In genomic region chr3:81437683-81438082, GRCh38 we compare ENCODE assay signal across 19 cellular contexts.
"Had no signal": no experiment of that assay in that cellular context is flagged by ENCODE, and none has a peak within 500 bp of the region (broad histone marks: within the 10 kb centered on the region; RNA-seq: fewer than 3 reads in every experiment).

No MANE protein-coding gene starts in this region.

- H3K4me3 Mint-ChIP-seq: endodermal cell; naive B cell; nephron; stimulated activated memory B cell treated with anti-CD40 and anti-IgM and Interleukin-4, amounts not matched to agents 10 μg/mL and 1 μg/mL and 100 μg/mL, for 72 hours; stimulated activated naive CD8-positive, alpha-beta T cell treated with anti-CD3 and anti-CD28 coated beads, Interleukin-15, Interleukin-2, amounts not matched to agents 100 ng/mL and 50 ng/mL, for 24 hours had no signal

- H3K36me3 Mint-ChIP-seq: naive B cell; stimulated activated memory B cell treated with anti-CD40 and anti-IgM and Interleukin-4, amounts not matched to agents 10 μg/mL and 1 μg/mL and 100 μg/mL, for 72 hours had no signal

- DNase-seq: effector CD4-positive, alpha-beta T cell; endodermal cell; erythroblast; foreskin keratinocyte; kidney; left colon; left ventricle myocardium superior; mesenchymal stem cell; naive B cell; posterior cingulate gyrus; spleen; stimulated activated CD4-positive, alpha-beta T cell treated with anti-CD3 and anti-CD28 coated beads, Interleukin-15, amount 100 ng/mL, for 24 hours; stimulated activated CD4-positive, alpha-beta T cell treated with anti-CD3 and anti-CD28 coated beads, Interleukin-1b, Interleukin-23, amount 100 ng/mL, for 48 hours; stimulated activated CD4-positive, alpha-beta T cell treated with anti-CD3 and anti-CD28 coated beads, Interleukin-4, amount 100 ng/mL, for 24 hours; testis had no signal

- ATAC-seq: foreskin keratinocyte; left colon; left ventricle myocardium superior; sciatic nerve; stimulated activated memory B cell treated with anti-CD40 and anti-IgM and Interleukin-4, amounts not matched to agents 10 μg/mL and 1 μg/mL and 100 μg/mL, for 72 hours had no signal

- H3K27ac Mint-ChIP-seq: endodermal cell; naive B cell; nephron; stimulated activated memory B cell treated with anti-CD40 and anti-IgM and Interleukin-4, amounts not matched to agents 10 μg/mL and 1 μg/mL and 100 μg/mL, for 72 hours; stimulated activated naive CD8-positive, alpha-beta T cell treated with anti-CD3 and anti-CD28 coated beads, Interleukin-15, Interleukin-2, amounts not matched to agents 100 ng/mL and 50 ng/mL, for 24 hours had no signal

- H3K9me3 Mint-ChIP-seq: endodermal cell; nephron; stimulated activated naive CD8-positive, alpha-beta T cell treated with anti-CD3 and anti-CD28 coated beads, Interleukin-15, Interleukin-2, amounts not matched to agents 100 ng/mL and 50 ng/mL, for 24 hours had no signal

- H3K27me3 Mint-ChIP-seq: stimulated activated memory B cell treated with anti-CD40 and anti-IgM and Interleukin-4, amounts not matched to agents 10 μg/mL and 1 μg/mL and 100 μg/mL, for 72 hours; stimulated activated naive CD8-positive, alpha-beta T cell treated with anti-CD3 and anti-CD28 coated beads, Interleukin-15, Interleukin-2, amounts not matched to agents 100 ng/mL and 50 ng/mL, for 24 hours had no signal

- H3K4me1 Mint-ChIP-seq: naive B cell; nephron; stimulated activated memory B cell treated with anti-CD40 and anti-IgM and Interleukin-4, amounts not matched to agents 10 μg/mL and 1 μg/mL and 100 μg/mL, for 72 hours had no signal
